In the genomic region with DNA sequence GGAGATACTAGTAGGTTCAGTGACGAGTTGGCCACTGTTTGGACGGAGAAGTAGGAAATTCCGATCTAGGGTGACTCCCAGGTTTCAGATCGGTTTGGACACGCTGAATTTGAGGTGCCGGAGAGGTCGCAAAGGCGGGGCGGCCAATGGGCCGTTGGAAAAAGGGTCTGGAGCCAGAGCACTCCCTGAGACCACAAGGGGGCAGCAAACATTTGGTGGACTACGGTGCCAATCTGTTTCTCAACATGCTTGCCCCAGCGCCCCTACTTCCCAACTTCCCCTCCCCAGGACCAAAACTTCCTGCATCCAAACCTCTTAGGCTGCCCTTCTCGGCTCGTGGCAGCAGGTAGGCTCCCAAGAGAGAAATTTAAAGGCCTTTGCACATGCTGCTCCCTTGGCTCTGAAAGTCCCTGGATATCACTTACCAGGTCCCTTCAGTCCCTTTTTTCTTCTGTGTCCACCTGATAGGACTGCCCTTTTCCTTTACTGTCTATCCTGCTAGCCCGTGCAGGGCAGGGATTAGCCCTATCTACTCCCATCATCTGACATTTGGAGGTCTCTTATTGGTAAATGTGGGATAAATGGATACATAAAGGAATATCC, we compare ENCODE assay signal across 8 cellular contexts. TPM values are rescaled to one million over a fixed set of nuclear protein-coding genes. Genes with fewer than 3 reads are reported as not detected.
DNase-seq lines count a peak whose midpoint lies in the region; ATAC-seq and TF ChIP-seq lines count a peak whose summit lies in the region.

No MANE protein-coding gene starts in this region.

- H3K4me3 Mint-ChIP-seq in T-cell (peak overlapping the region; percentile 79 to 89 (median 80)), progenitor cell of endocrine pancreas (ENCODE audit: low read depth) (peak overlapping the region; percentile 75)

- H3K4me1 Mint-ChIP-seq in T-cell (peaks cover 19 to 28% (median 25%) of the 10 kb centered on the region in 3 donors), progenitor cell of endocrine pancreas (ENCODE audit: low read depth) (peaks cover 9% of the 10 kb centered on the region)

- CTCF ChIA-PET in T-cell (lab: Charles Lee): interaction anchor here (0.7 to 2.6 kb wide), 8 partner anchors 8 to 71 kb away, joined by 3 to 25 read pairs (median 4); partner anchors contain the start of genes DCTN3 (in 1 of the 2) and SIGMAR1 (in 1 of the 2)

- peaks cover 0 to 28% of the 10 kb centered on the region in 2 donors for H3K4me1 ChIP-seq in right atrium auricular region

- peaks cover 35% of the 10 kb centered on the region for H3K36me3 ChIP-seq in right atrium auricular region

- ATAC-seq in GM19035 (IDR thresholded peaks at IDR 0.05; ENCODE audit: unreplicated experiment) (peak; percentile 45), T-cell (replicated peaks in 1 of 4) (peak; percentile 38 to 47 (median 44)), GM18867 (IDR thresholded peaks at IDR 0.05; ENCODE audit: unreplicated experiment) (no peak)

- peak overlapping the region; percentile 92 for H3K27ac ChIP-seq in right atrium auricular region

- DNase-seq in AG08395 (ENCODE audit: low spot score) (peak; percentile 82), NCI-H1092 (lab: John Stamatoyannopoulos, UW) (peak; percentile 90), T-cell (peak in 27 of 34 experiments; percentile 30 to 69 (median 51)), amygdala (lab: John Stamatoyannopoulos, UW) (peak in 51 of 56 donors; percentile 20 to 85 (median 50)), right atrium auricular region (ENCODE audit: low spot score) (peak; percentile 88), progenitor cell of endocrine pancreas (ENCODE audit: low spot score, unreplicated experiment) (peak; percentile 64)

- H3K4me3 ChIP-seq in right atrium auricular region: peak overlapping the region; percentile 75 to 81

- TF ChIP-seq CTCF in right atrium auricular region (IDR thresholded peaks at IDR 0.05) (peak; percentile 61 to 91), progenitor cell of endocrine pancreas (IDR thresholded peaks at IDR 0.05; ENCODE audit: unreplicated experiment) (peak; percentile 90)

- H3K36me3 Mint-ChIP-seq in T-cell (peaks cover 32% of the 10 kb centered on the region), progenitor cell of endocrine pancreas (ENCODE audit: insufficient read depth) (peaks cover 10% of the 10 kb centered on the region)

- no peaks in the 10 kb centered on the region for H3K27me3 Mint-ChIP-seq in T-cell
- no peaks in the 10 kb centered on the region for H3K27me3 Mint-ChIP-seq in progenitor cell of endocrine pancreas

- H3K27me3 ChIP-seq in right atrium auricular region: no peaks in the 10 kb centered on the region

- H3K9me3 ChIP-seq in right atrium auricular region: no peaks in the 10 kb centered on the region

- H3K27ac Mint-ChIP-seq in T-cell: peak overlapping the region; percentile 79 to 87
- peak overlapping the region; percentile 81 for H3K27ac Mint-ChIP-seq in progenitor cell of endocrine pancreas

- POLR2A ChIA-PET in T-cell (lab: Charles Lee): interaction anchor here in 1 of 2 donors (0.9 kb wide), 1 partner anchor 25 kb away, joined by 3 read pairs; the partner anchor contains the start of gene SIGMAR1

- no peaks in the 10 kb centered on the region for H3K9me3 Mint-ChIP-seq in T-cell
- no peaks in the 10 kb centered on the region for H3K9me3 Mint-ChIP-seq in progenitor cell of endocrine pancreas (ENCODE audit: low read depth)

RNA-seq across cellular contexts. Expression of gene RPP25L, which starts 1.0 kb away (rescaled TPM):
- total RNA-seq in T-cell: 10 to 100 TPM in 4 of 5 donors, 1 to 10 TPM in 1; 9.3 to 28.6 (median 22.5) TPM
- total RNA-seq in right atrium auricular region: 10 to 100 TPM; 29.9 to 49.2 TPM
- 29.3 and 30.5 TPM in 2 replicates for total RNA-seq in progenitor cell of endocrine pancreas

RNA-seq across cellular contexts. Expression of gene DCTN3, which starts 7.4 kb away (rescaled TPM):
- total RNA-seq in T-cell (10 to 100 TPM; 60.8 to 82.9 (median 69.0) TPM), right atrium auricular region (100 to 1,000 TPM in 1 of 2 donors, 10 to 100 TPM in 1; 59.1 to 154 TPM), progenitor cell of endocrine pancreas (101 and 102 TPM in 2 replicates)

RNA-seq across cellular contexts. Expression of gene ARID3C, which starts 16.0 kb away (rescaled TPM):
- under 1 TPM in 1 of 5 donors, not detected in 4; 0.38 TPM for total RNA-seq in T-cell
- total RNA-seq in right atrium auricular region: not detected
- 8.5 and 12.0 TPM in 2 replicates for total RNA-seq in progenitor cell of endocrine pancreas

RNA-seq across cellular contexts. Expression of gene CNTFR, which starts 23.4 kb away (rescaled TPM):
- total RNA-seq in T-cell (not detected), right atrium auricular region (10 to 100 TPM in 1 of 2 donors, 1 to 10 TPM in 1; 6.6 to 23.3 TPM), progenitor cell of endocrine pancreas (2.3 and 2.7 TPM in 2 replicates)

RNA-seq across cellular contexts. Expression of gene SIGMAR1, which starts 24.7 kb away (rescaled TPM):
- total RNA-seq in T-cell: 10 to 100 TPM; 27.7 to 65.9 (median 60.9) TPM
- total RNA-seq in right atrium auricular region: 10 to 100 TPM; 52.2 to 70.7 TPM
- 62.1 and 64.6 TPM in 2 replicates for total RNA-seq in progenitor cell of endocrine pancreas
